ENCODE assay signal across 14 cellular contexts in genomic region chr12:122861586-122861970, GRCh38. TPM values are rescaled to one million over a fixed set of nuclear protein-coding genes. Genes with fewer than 3 reads are reported as not detected.
DNase-seq lines count a peak whose midpoint lies in the region; ATAC-seq and TF ChIP-seq lines count a peak whose summit lies in the region.
"Had no signal": no experiment of that assay in that cellular context is flagged by ENCODE, and none has a peak within 500 bp of the region (broad histone marks: within the 10 kb centered on the region; RNA-seq: fewer than 3 reads in every experiment).

No MANE protein-coding gene starts in this region.

- TF ChIP-seq POLR2A in esophagus muscularis mucosa (IDR thresholded peaks at IDR 0.05; ENCODE audit: low read depth) (no peak), sigmoid colon (IDR thresholded peaks at IDR 0.05) (no peak)

- intact Hi-C loops in Right ventricle myocardium superior (cut with DNase I) (no loop called here), left ventricle myocardium superior (cut with micrococcal nuclease) (loop anchor here (5.0 kb wide), 1 partner anchor 91 kb away; no protein-coding TSS in a partner anchor), esophagus muscularis mucosa (cut with DNase I) (no loop called here), sigmoid colon (cut with DNase I) (loop anchor here (2.0 kb wide), 1 partner anchor 375 kb away; no protein-coding TSS in a partner anchor)

- H3K27me3 Mint-ChIP-seq in nephron (ENCODE audit: low read depth) = no peaks in the 10 kb centered on the region
- H3K27me3 Mint-ChIP-seq: memory B cell had no signal

- peak overlapping the region in 2 of 3 experiments; percentile 57 to 75 for H3K27ac Mint-ChIP-seq in nephron
- H3K27ac Mint-ChIP-seq: activated CD8-positive, alpha-beta T cell treated with anti-CD3 and anti-CD28 coated beads, Interleukin-2, amount 10 ng/mL, durations not matched to agents 7 days and 5 days had no signal

- peak; percentile 43 for DNase-seq in Right ventricle myocardium superior
- no peak for DNase-seq in left ventricle myocardium superior
- DNase-seq in esophagus muscularis mucosa (ENCODE audit: extremely low spot score) = no peak
- no peak for DNase-seq in germinal center (ENCODE audit: low spot score)
- no peak for DNase-seq in stimulated activated naive CD4-positive, alpha-beta T cell treated with Interleukin-2 at 50 U/mL for 16 hours (lab: John Stamatoyannopoulos, UW)
- no peak for DNase-seq in sigmoid colon
- DNase-seq: activated CD8-positive, alpha-beta T cell treated with anti-CD3 and anti-CD28 coated beads, Interleukin-2, amount 10 ng/mL, durations not matched to agents 7 days and 5 days; NCI-H146; occipital lobe had no signal

- H3K36me3 ChIP-seq in esophagus muscularis mucosa (peaks cover 0 to 73% (median 56%) of the 10 kb centered on the region in 4 donors), sigmoid colon (peaks cover 0 to 9% (median 1%) of the 10 kb centered on the region in 4 donors)

- H3K4me3 Mint-ChIP-seq in nephron = no peak overlapping the region
- H3K4me3 Mint-ChIP-seq: activated CD8-positive, alpha-beta T cell treated with anti-CD3 and anti-CD28 coated beads, Interleukin-2, amount 10 ng/mL, durations not matched to agents 7 days and 5 days; memory B cell had no signal

- no peaks in the 10 kb centered on the region for H3K27me3 ChIP-seq in esophagus muscularis mucosa
- H3K27me3 ChIP-seq in sigmoid colon = no peaks in the 10 kb centered on the region
- H3K27me3 ChIP-seq: ascending aorta had no signal

- H3K4me1 Mint-ChIP-seq in nephron = peaks cover 22% of the 10 kb centered on the region

- peaks cover 37 to 52% (median 51%) of the 10 kb centered on the region in 4 donors for H3K4me1 ChIP-seq in esophagus muscularis mucosa
- peaks cover 0 to 10% (median 8%) of the 10 kb centered on the region in 4 donors for H3K4me1 ChIP-seq in sigmoid colon
- H3K4me1 ChIP-seq: A549 had no signal

- WGBS in esophagus muscularis mucosa = 65% methylated on average over 4 of the region's 5 CpGs
- 71 to 80% methylated on average over 5 of the region's 5 CpGs for WGBS in sigmoid colon, 2 donors

- TF ChIP-seq EP300 in esophagus muscularis mucosa (IDR thresholded peaks at IDR 0.05) = no peak
- TF ChIP-seq EP300 in sigmoid colon (IDR thresholded peaks at IDR 0.05) = no peak

- peaks cover 7% of the 10 kb centered on the region for H3K36me3 Mint-ChIP-seq in nephron (ENCODE audit: low read depth)

- H3K27ac ChIP-seq in esophagus muscularis mucosa (replicated peaks in 1 of 4) = peak overlapping the region; percentile 52 to 71 (median 62)
- peak overlapping the region in 1 of 4 donors; percentile 64 for H3K27ac ChIP-seq in sigmoid colon
- H3K27ac ChIP-seq: A549 had no signal

- no peak overlapping the region for H3K4me3 ChIP-seq in esophagus muscularis mucosa
- H3K4me3 ChIP-seq in sigmoid colon = no peak overlapping the region
- H3K4me3 ChIP-seq: A549, ascending aorta had no signal

- H3K9me3 ChIP-seq in esophagus muscularis mucosa (no peaks in the 10 kb centered on the region), sigmoid colon (no peaks in the 10 kb centered on the region)
- H3K9me3 ChIP-seq: A549, ascending aorta had no signal

- TF ChIP-seq CTCF in esophagus muscularis mucosa (IDR thresholded peaks at IDR 0.05) (no peak), nephron (IDR thresholded peaks at IDR 0.05; ENCODE audit: unreplicated experiment in 3 of 3) (no peak), sigmoid colon (IDR thresholded peaks at IDR 0.05) (no peak)

- ATAC-seq in Right ventricle myocardium superior (ENCODE audit: poor library complexity) (no peak), left ventricle myocardium superior (no peak), GM21381 (IDR thresholded peaks at IDR 0.05; ENCODE audit: unreplicated experiment) (no peak)
- ATAC-seq: A549; activated CD8-positive, alpha-beta T cell treated with anti-CD3 and anti-CD28 coated beads, Interleukin-2, amount 10 ng/mL, durations not matched to agents 7 days and 5 days had no signal

- no peaks in the 10 kb centered on the region for H3K9me3 Mint-ChIP-seq in nephron
- H3K9me3 Mint-ChIP-seq: memory B cell had no signal

RNA-seq across cellular contexts. Expression of gene HIP1R, which starts 26.3 kb away (rescaled TPM):
- total RNA-seq in Right ventricle myocardium superior (12.9 TPM), left ventricle myocardium superior (27.4 TPM), esophagus muscularis mucosa (10 to 100 TPM; 13.3 to 38.3 (median 23.7) TPM), sigmoid colon (10 to 100 TPM in 1 of 4 donors, 1 to 10 TPM in 3; 4.2 to 15.2 (median 5.5) TPM)
- polyA plus RNA-seq in sigmoid colon = 10 to 100 TPM; 21.5 to 77.4 (median 24.6) TPM

RNA-seq across cellular contexts. Expression of gene VPS37B, which starts 34.3 kb away (rescaled TPM):
- total RNA-seq in Right ventricle myocardium superior (23.9 TPM), left ventricle myocardium superior (29.5 TPM), esophagus muscularis mucosa (10 to 100 TPM; 21.2 to 52.4 (median 38.1) TPM), sigmoid colon (10 to 100 TPM in 3 of 4 donors, 1 to 10 TPM in 1; 8.6 to 17.2 (median 15.3) TPM)
- 10 to 100 TPM; 53.2 to 64.7 (median 54.1) TPM for polyA plus RNA-seq in sigmoid colon

Comparison
In these comparisons a context has a peak if more than half of its experiments do, and no peak if none do; other contexts are left out.
1. intact Hi-C loops: an anchor here in left ventricle myocardium superior (5.0 kb wide) and sigmoid colon (2.0 kb wide); none called in Right ventricle myocardium superior and esophagus muscularis mucosa.